8 cellular contexts compared by ENCODE assay signal in the genomic region with DNA sequence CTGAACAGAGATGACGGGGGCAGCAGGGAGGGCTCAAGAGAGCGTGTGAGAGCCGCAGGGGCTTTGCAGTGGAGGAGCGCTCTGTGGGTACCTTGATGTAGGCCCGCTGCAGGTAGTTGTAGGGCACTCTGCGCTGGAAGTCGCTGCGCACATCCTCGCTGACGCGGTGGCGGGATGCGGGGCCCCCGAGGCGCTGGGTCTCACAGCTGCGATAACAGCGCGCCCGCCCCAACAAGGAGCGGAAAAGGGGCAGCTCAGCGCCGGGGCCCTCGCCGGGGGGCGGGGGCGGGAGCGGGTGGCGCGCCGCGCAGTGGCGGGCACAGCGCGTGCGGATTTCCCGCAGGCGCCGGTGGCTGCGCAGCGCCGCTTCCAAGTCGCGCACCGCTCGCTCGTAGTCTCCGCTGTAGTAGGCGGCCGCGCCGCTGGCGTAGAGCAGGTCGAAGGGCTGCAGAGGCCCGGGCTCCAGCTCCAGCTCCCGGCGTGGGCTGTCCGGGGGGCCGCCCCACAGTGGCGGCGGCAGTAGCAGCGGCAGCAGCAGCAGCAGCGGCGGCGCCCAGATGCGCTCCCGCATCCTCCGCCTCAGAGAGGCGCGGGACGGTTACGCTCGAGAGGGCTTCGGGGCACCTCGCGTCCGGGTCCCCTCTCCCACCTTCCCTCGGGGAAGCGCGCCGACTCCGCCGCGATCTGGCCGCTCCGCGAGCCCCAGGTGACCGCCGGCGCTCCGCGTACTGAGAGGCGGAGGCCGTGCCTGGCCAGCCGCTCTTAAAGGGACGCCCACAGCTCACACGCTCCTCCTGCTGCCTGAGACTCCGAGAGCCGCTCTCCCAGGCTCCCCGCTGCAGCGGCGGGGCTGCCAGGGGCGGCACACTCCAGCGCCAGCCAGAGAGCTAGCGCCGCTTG. TPM values are rescaled to one million over a fixed set of nuclear protein-coding genes. Genes with fewer than 3 reads are reported as not detected.
DNase-seq lines count a peak whose midpoint lies in the region; ATAC-seq and TF ChIP-seq lines count a peak whose summit lies in the region.

A gene with protein sequence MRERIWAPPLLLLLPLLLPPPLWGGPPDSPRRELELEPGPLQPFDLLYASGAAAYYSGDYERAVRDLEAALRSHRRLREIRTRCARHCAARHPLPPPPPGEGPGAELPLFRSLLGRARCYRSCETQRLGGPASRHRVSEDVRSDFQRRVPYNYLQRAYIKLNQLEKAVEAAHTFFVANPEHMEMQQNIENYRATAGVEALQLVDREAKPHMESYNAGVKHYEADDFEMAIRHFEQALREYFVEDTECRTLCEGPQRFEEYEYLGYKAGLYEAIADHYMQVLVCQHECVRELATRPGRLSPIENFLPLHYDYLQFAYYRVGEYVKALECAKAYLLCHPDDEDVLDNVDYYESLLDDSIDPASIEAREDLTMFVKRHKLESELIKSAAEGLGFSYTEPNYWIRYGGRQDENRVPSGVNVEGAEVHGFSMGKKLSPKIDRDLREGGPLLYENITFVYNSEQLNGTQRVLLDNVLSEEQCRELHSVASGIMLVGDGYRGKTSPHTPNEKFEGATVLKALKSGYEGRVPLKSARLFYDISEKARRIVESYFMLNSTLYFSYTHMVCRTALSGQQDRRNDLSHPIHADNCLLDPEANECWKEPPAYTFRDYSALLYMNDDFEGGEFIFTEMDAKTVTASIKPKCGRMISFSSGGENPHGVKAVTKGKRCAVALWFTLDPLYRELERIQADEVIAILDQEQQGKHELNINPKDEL (minus strand): TSS at position 737 of the 900 bp plus-strand sequence. CDS start 166 bp downstream, at position 571.

- TF ChIP-seq CTCF in AG10803 (conservative IDR thresholded peaks at IDR 0.05; ENCODE audit: low read length): peak; percentile 59

- H3K27me3 Mint-ChIP-seq in activated naive CD8-positive, alpha-beta T cell treated with anti-CD3 and anti-CD28 coated beads, Interleukin-2, amount 50 U/mL, for 24 hours: peaks cover 59% of the 10 kb centered on the region

- H3K9ac ChIP-seq in neuronal stem cell (ENCODE audit: low read depth, low read length, poor library complexity) (peak within 1 kb of the TSS; percentile 79), Karpas-422 (ENCODE audit: low read length) (no peak within 1 kb of the TSS)

- no peak within 1 kb of the TSS for H3K27ac Mint-ChIP-seq in activated naive CD8-positive, alpha-beta T cell treated with anti-CD3 and anti-CD28 coated beads, Interleukin-2, amount 50 U/mL, for 24 hours

- peak within 1 kb of the TSS; percentile 61 for H3K14ac ChIP-seq in neuronal stem cell (ENCODE audit: low read length)

- no peak within 1 kb of the TSS for H2AK5ac ChIP-seq in neuronal stem cell (ENCODE audit: low read depth, low read length)

- no peaks in the 10 kb centered on the region for H3K36me3 ChIP-seq in neuronal stem cell (replicated peaks in 1 of 2; ENCODE audit: control insufficient read depth in 2 of 2, insufficient read depth in 2 of 2, low read length in 2 of 2)
- no peaks in the 10 kb centered on the region for H3K36me3 ChIP-seq in Karpas-422 (ENCODE audit: insufficient read depth, low read length)

- H3K4ac ChIP-seq in neuronal stem cell (ENCODE audit: low read length): no peak within 1 kb of the TSS

- H3K36me3 Mint-ChIP-seq in activated naive CD8-positive, alpha-beta T cell treated with anti-CD3 and anti-CD28 coated beads, Interleukin-2, amount 50 U/mL, for 24 hours (ENCODE audit: low read depth): no peaks in the 10 kb centered on the region

- H4K8ac ChIP-seq in neuronal stem cell (ENCODE audit: low read depth, low read length): no peak within 1 kb of the TSS

- H3K9me3 Mint-ChIP-seq in activated naive CD8-positive, alpha-beta T cell treated with anti-CD3 and anti-CD28 coated beads, Interleukin-2, amount 50 U/mL, for 24 hours: no peaks in the 10 kb centered on the region

- no peaks in the 10 kb centered on the region for H3K27me3 ChIP-seq in neuronal stem cell (ENCODE audit: control insufficient read depth in 3 of 3, insufficient read depth in 3 of 3, low read depth in 1 of 3, low read length in 3 of 3)
- H3K27me3 ChIP-seq in Karpas-422 (ENCODE audit: low read length): no peaks in the 10 kb centered on the region

- H4K20me1 ChIP-seq in Karpas-422 (ENCODE audit: insufficient read depth, low read depth, low read length): no peaks in the 10 kb centered on the region

- no peak within 1 kb of the TSS for H2BK120ac ChIP-seq in neuronal stem cell (ENCODE audit: low read depth, low read length)

- H3K9me3 ChIP-seq in neuronal stem cell (replicated peaks in 1 of 2; ENCODE audit: control insufficient read depth in 2 of 2, insufficient read depth in 1 of 2, low read depth in 1 of 2, low read length in 2 of 2) (no peaks in the 10 kb centered on the region), Karpas-422 (ENCODE audit: low read length) (peaks cover 4% of the 10 kb centered on the region; the same call in 1 of the 2 replicates)

- DNase-seq in AG10803 (ENCODE audit: low read depth): peak; percentile 89
- DNase-seq in NCI-H526 treated with DMSO at 0.1 percent for 48 hours (lab: John Stamatoyannopoulos, UW): peak; percentile 81
- peak; percentile 27 for DNase-seq in activated naive CD8-positive, alpha-beta T cell treated with anti-CD3 and anti-CD28 coated beads, Interleukin-2, amount 50 U/mL, for 24 hours
- peak; percentile 87 for DNase-seq in Right ventricle myocardium inferior (ENCODE audit: missing footprints)
- peak; percentile 80 for DNase-seq in neuronal stem cell (ENCODE audit: low spot score)
- no peak for DNase-seq in Karpas-422

- H3K79me2 ChIP-seq in Karpas-422 (ENCODE audit: low read length): no peaks in the 10 kb centered on the region

- peaks cover 7% of the 10 kb centered on the region for H3K4me1 Mint-ChIP-seq in activated naive CD8-positive, alpha-beta T cell treated with anti-CD3 and anti-CD28 coated beads, Interleukin-2, amount 50 U/mL, for 24 hours

- H3K4me2 ChIP-seq in neuronal stem cell (ENCODE audit: insufficient read depth, low read length, poor library complexity, severe bottlenecking): peak within 1 kb of the TSS; percentile 91
- no peak within 1 kb of the TSS for H3K4me2 ChIP-seq in Karpas-422 (ENCODE audit: low read depth, low read length, poor library complexity, severe bottlenecking)

- H3K27ac ChIP-seq in neuronal stem cell (replicated peaks; ENCODE audit: low read length) (peak within 1 kb of the TSS; percentile 36), Karpas-422 (ENCODE audit: low read length) (no peak within 1 kb of the TSS)

- intact Hi-C loops in Right ventricle myocardium inferior (cut with DNase I): loop anchor here (5.0 kb wide), 2 partner anchors 77 to 153 kb away; no protein-coding TSS in a partner anchor

- peak within 1 kb of the TSS; percentile 48 for H2BK5ac ChIP-seq in neuronal stem cell (ENCODE audit: low read length)

- ATAC-seq in GM18870 (IDR thresholded peaks at IDR 0.05; ENCODE audit: unreplicated experiment) (peak; percentile 62), HG03175 (IDR thresholded peaks at IDR 0.05; ENCODE audit: unreplicated experiment) (peak; percentile 52), Right ventricle myocardium inferior (peak; percentile 99)
- peak; percentile 80 for ATAC-seq in activated naive CD8-positive, alpha-beta T cell treated with anti-CD3 and anti-CD28 coated beads, Interleukin-2, amount 50 U/mL, for 24 hours

- no peaks in the 10 kb centered on the region for H3K9me2 ChIP-seq in Karpas-422 (replicated peaks; ENCODE audit: insufficient read depth, low read length)

- no peak within 1 kb of the TSS for H4K91ac ChIP-seq in neuronal stem cell (ENCODE audit: low read depth, low read length, poor library complexity)

- H3K79me1 ChIP-seq in neuronal stem cell (ENCODE audit: low read depth, low read length): no peaks in the 10 kb centered on the region

- H3K4me3 Mint-ChIP-seq in activated naive CD8-positive, alpha-beta T cell treated with anti-CD3 and anti-CD28 coated beads, Interleukin-2, amount 50 U/mL, for 24 hours: peak within 1 kb of the TSS; percentile 62

- H3K23ac ChIP-seq in neuronal stem cell (ENCODE audit: low read depth, low read length, poor library complexity): peak within 1 kb of the TSS; percentile 29

- peak within 1 kb of the TSS; percentile 95 for H3K18ac ChIP-seq in neuronal stem cell (ENCODE audit: low read length)

- H3K4me1 ChIP-seq in neuronal stem cell (ENCODE audit: control insufficient read depth in 2 of 2, insufficient read depth in 1 of 2, low read depth in 1 of 2, low read length in 2 of 2) (peaks cover 5 to 9% of the 10 kb centered on the region in 2 donors), Karpas-422 (ENCODE audit: low read length) (no peaks in the 10 kb centered on the region)

- peak within 1 kb of the TSS; percentile 45 for H2BK15ac ChIP-seq in neuronal stem cell (ENCODE audit: low read length)

- H2BK12ac ChIP-seq in neuronal stem cell (ENCODE audit: low read length): no peak within 1 kb of the TSS

- WGBS in neuronal stem cell (ENCODE audit: extremely low coverage in 2 of 2, insufficient read length in 2 of 2, insufficient replicate concordance in 1 of 2), 2 donors: no CpG with 5 or more reads among the region's 105 CpGs

- H3K4me3 ChIP-seq in AG10803 (ENCODE audit: low read length): peak within 1 kb of the TSS; percentile 70
- peak within 1 kb of the TSS; percentile 73 to 92 for H3K4me3 ChIP-seq in neuronal stem cell (ENCODE audit: low read length in 2 of 2)
- H3K4me3 ChIP-seq in Karpas-422 (ENCODE audit: low read length): no peak within 1 kb of the TSS

- H2AFZ ChIP-seq in neuronal stem cell (ENCODE audit: low read length) (peak within 1 kb of the TSS; percentile 99), Karpas-422 (ENCODE audit: low read length) (no peak within 1 kb of the TSS)

RNA-seq across cellular contexts. Expression of the gene that starts here (rescaled TPM):
- 1.3 TPM for total RNA-seq in Right ventricle myocardium inferior
- polyA plus RNA-seq in neuronal stem cell (2013, experiment 1 of 2): 3.1 TPM
- 2.9 TPM for polyA plus RNA-seq in neuronal stem cell (2013, experiment 2 of 2)
- total RNA-seq in Karpas-422 (2014; rRNA removed; shearing (Covaris generic); ENCODE audit: low replicate concordance): not detected in 2 replicates
